Comparison of ENCODE assay signal across 8 cellular contexts in genomic region chr3:48088749-48089466, GRCh38.
DNase-seq lines count a peak whose midpoint lies in the region; ATAC-seq, FAIRE-seq and TF ChIP-seq lines count a peak whose summit lies in the region.

No MANE protein-coding gene starts in this region.

- peak overlapping the region; percentile 94 for H3K4me3 Mint-ChIP-seq in dendritic cell treated with granulocyte-macrophage colony-stimulating factor and Interleukin-4, amounts not matched to agents 40 ng/mL and 50 ng/mL, for 4 days

- H3K27me3 ChIP-seq in HepG2 (ENCODE audit: control insufficient read depth in 1 of 2, insufficient read depth in 2 of 2, low read length in 2 of 2), result no peaks in the 10 kb centered on the region; a peak in 2 of 5 replicates

- no peak; a peak in 1 of 4 replicates for TF ChIP-seq EP300 in HepG2 (IDR thresholded peaks at IDR 0.05; ENCODE audit: low read depth in 2 of 2, low read length in 2 of 2)
- TF ChIP-seq EP300 in HepG2 (CRISPR knock-in tag; IDR thresholded peaks at IDR 0.05; ENCODE audit: borderline replicate concordance), result peak; percentile 61; the same call in 1 of the 2 replicates

- in situ Hi-C loops in HepG2 (cut with HindIII; ENCODE audit: extremely low pct_ligation_motif_present, low pct_unique_long_range_greater_than_20kb), result no loop called here

- no peaks in the 10 kb centered on the region; a peak in 1 of 5 replicates for H3K36me3 ChIP-seq in HepG2 (replicated peaks in 1 of 2; ENCODE audit: control insufficient read depth in 1 of 2, insufficient read depth in 2 of 2, low read length in 2 of 2)

- H3K27ac ChIP-seq in HepG2 (ENCODE audit: extremely low read length, insufficient read depth, low read length), result peak overlapping the region; percentile 93

- H3K36me3 Mint-ChIP-seq in dendritic cell treated with granulocyte-macrophage colony-stimulating factor and Interleukin-4, amounts not matched to agents 40 ng/mL and 50 ng/mL, for 4 days (ENCODE audit: low read depth), result peaks cover 26% of the 10 kb centered on the region

- POLR2A ChIA-PET in HepG2 (lab: Yijun Ruan, JAX), result interaction anchor here (0.7 to 3.0 kb wide), 19 partner anchors 9 to 264 kb away, joined by 3 to 17 read pairs (median 4); partner anchors contain the start of genes CDC25A and MAP4

- H3K27ac Mint-ChIP-seq in dendritic cell treated with granulocyte-macrophage colony-stimulating factor and Interleukin-4, amounts not matched to agents 40 ng/mL and 50 ng/mL, for 4 days, result peak overlapping the region; percentile 92

- peak; percentile 84 to 99 (median 97) for DNase-seq in C1 segment of cervical spinal cord (lab: John Stamatoyannopoulos, UW)
- peak; percentile 96 for DNase-seq in NCI-H69 (lab: John Stamatoyannopoulos, UW)
- peak; percentile 90 for DNase-seq in activated CD4-positive, alpha-beta T cell treated with anti-CD3 and anti-CD28 coated beads, Interleukin-2, amount 50 U/mL, for 24 hours (ENCODE audit: low read depth in 1 of 2, low spot score in 1 of 2)
- DNase-seq in HepG2 (ENCODE audit: low spot score), result peak; percentile 89
- peak; percentile 90 to 92 for DNase-seq in stimulated activated CD4-positive, alpha-beta T cell treated with anti-CD3 and anti-CD28 coated beads, Interleukin-2, amount 100 ng/mL, for 48 hours

- intact Hi-C loops in dendritic cell treated with granulocyte-macrophage colony-stimulating factor and Interleukin-4, amounts not matched to agents 40 ng/mL and 50 ng/mL, for 4 days (cut with micrococcal nuclease), result no loop called here
- intact Hi-C loops in HepG2 (cut with micrococcal nuclease; ENCODE audit: unreplicated experiment), result loop anchor here (2.0 to 5.0 kb wide), 2 partner anchors 48 to 63 kb away; no protein-coding TSS in a partner anchor

- peaks cover 30% of the 10 kb centered on the region for H3K4me1 Mint-ChIP-seq in dendritic cell treated with granulocyte-macrophage colony-stimulating factor and Interleukin-4, amounts not matched to agents 40 ng/mL and 50 ng/mL, for 4 days (ENCODE audit: low read depth)

- H3K27me3 Mint-ChIP-seq in dendritic cell treated with granulocyte-macrophage colony-stimulating factor and Interleukin-4, amounts not matched to agents 40 ng/mL and 50 ng/mL, for 4 days, result no peaks in the 10 kb centered on the region

- peak overlapping the region; percentile 94 for H3K9ac ChIP-seq in HepG2 (ENCODE audit: insufficient read depth, low read depth, low read length)

- ATAC-seq in GM19351 (IDR thresholded peaks at IDR 0.05; ENCODE audit: unreplicated experiment), result peak; percentile 92
- ATAC-seq in HG03520 (IDR thresholded peaks at IDR 0.05; ENCODE audit: unreplicated experiment), result peak; percentile 83
- peak; percentile 97 for ATAC-seq in HepG2

- H3K4me1 ChIP-seq in HepG2 (ENCODE audit: insufficient read depth, low read length), result peaks cover 41% of the 10 kb centered on the region

- WGBS in HepG2 (ENCODE audit: low lambda C conversion rate), result 1% methylated on average over 27 of the region's 79 CpGs

- peak overlapping the region; percentile 73 to 94 (median 88) for H3K4me3 ChIP-seq in HepG2 (replicated peaks in 1 of 3; ENCODE audit: insufficient read depth in 1 of 3, low read depth in 2 of 3, low read length in 3 of 3)

- TF ChIP-seq RAD21 in HepG2 (CRISPR knock-in tag; IDR thresholded peaks at IDR 0.05), result peak; percentile 57; the same call in 1 of the 2 replicates

- peaks cover 43% of the 10 kb centered on the region for H3K79me2 ChIP-seq in HepG2 (ENCODE audit: insufficient read depth, low read length)

- BruUV-seq in HepG2 (replicated peaks; lab: Mats Ljungman, UMichigan), result TSS peak; percentile 84

- no peak overlapping the region for H2AFZ ChIP-seq in HepG2 (ENCODE audit: low read length)

- peak overlapping the region; percentile 96 for H3K4me2 ChIP-seq in HepG2 (ENCODE audit: low read depth, low read length)

- H3K9me3 ChIP-seq in HepG2 (ENCODE audit: low read length), result no peaks in the 10 kb centered on the region

- no peak for TF ChIP-seq CTCF in HepG2 (CRISPR knock-in tag; IDR thresholded peaks at IDR 0.05)

- peak; percentile 40 for FAIRE-seq in HepG2 (lab: Jason Lieb, UNC)

- peaks cover 13% of the 10 kb centered on the region; the same call in 1 of the 2 replicates for H4K20me1 ChIP-seq in HepG2 (ENCODE audit: insufficient read depth, low read length)

- H3K9me3 Mint-ChIP-seq in dendritic cell treated with granulocyte-macrophage colony-stimulating factor and Interleukin-4, amounts not matched to agents 40 ng/mL and 50 ng/mL, for 4 days, result no peaks in the 10 kb centered on the region

- CTCF ChIA-PET in HepG2 (lab: Yijun Ruan, JAX; ENCODE audit: low intra/inter-chr PET ratio, low total read pairs), result no interaction called here

- peak; percentile 90 to 91 for TF ChIP-seq POLR2A in HepG2 (IDR thresholded peaks at IDR 0.05; ENCODE audit: insufficient read depth in 1 of 2, low read depth in 2 of 2, low read length in 2 of 2)

TF ChIP-seq in HepG2, 621 proteins besides CTCF, POLR2A, EP300 and RAD21 (continues in another document):
- peak; percentile 97 for TF ChIP-seq ZFX (CRISPR knock-in tag; IDR thresholded peaks at IDR 0.05; ENCODE audit: low read depth)
- peak; percentile 51; the same call in 1 of the 2 replicates for TF ChIP-seq BRD4 (CRISPR knock-in tag; IDR thresholded peaks at IDR 0.05)
- TF ChIP-seq KLF11 (CRISPR knock-in tag; IDR thresholded peaks at IDR 0.05), result peak; percentile 54; the same call in 1 of the 2 replicates
- no peak for TF ChIP-seq TGIF2 (CRISPR knock-in tag; IDR thresholded peaks at IDR 0.05)
- no peak; the same call in 1 of the 2 replicates for TF ChIP-seq TEAD2 (CRISPR knock-in tag; IDR thresholded peaks at IDR 0.05)
- no peak for TF ChIP-seq ZXDC (CRISPR knock-in tag; IDR thresholded peaks at IDR 0.05)
- TF ChIP-seq PTBP1 (IDR thresholded peaks at IDR 0.05; ENCODE audit: low read depth, low read length, poor library complexity, severe bottlenecking), result no peak
- TF ChIP-seq SRSF4 (IDR thresholded peaks at IDR 0.05; ENCODE audit: low read depth, low read length, poor library complexity, severe bottlenecking), result no peak
- TF ChIP-seq ARID2 (CRISPR knock-in tag; IDR thresholded peaks at IDR 0.05; ENCODE audit: borderline replicate concordance), result no peak
- no peak; the same call in 1 of the 2 replicates for TF ChIP-seq ZBTB21 (CRISPR knock-in tag; IDR thresholded peaks at IDR 0.05)
- no peak for TF ChIP-seq HMG20B (CRISPR knock-in tag; conservative IDR thresholded peaks at IDR 0.05)
- peak; percentile 92 for TF ChIP-seq AKAP8 (CRISPR knock-in tag; IDR thresholded peaks at IDR 0.05)
- TF ChIP-seq PCBP2 (optimal IDR thresholded peaks at IDR 0.05; ENCODE audit: low read depth, low read length, poor library complexity, severe bottlenecking), result no peak
- TF ChIP-seq ZFP90 (CRISPR knock-in tag; IDR thresholded peaks at IDR 0.05; ENCODE audit: borderline replicate concordance), result peak; percentile 70; the same call in 1 of the 2 replicates
- no peak for TF ChIP-seq NFIB (CRISPR knock-in tag; IDR thresholded peaks at IDR 0.05; ENCODE audit: borderline replicate concordance)
- TF ChIP-seq SMAD3 (CRISPR knock-in tag; IDR thresholded peaks at IDR 0.05), result peak; percentile 58; the same call in 1 of the 2 replicates
- no peak for TF ChIP-seq SSRP1 (CRISPR knock-in tag; IDR thresholded peaks at IDR 0.05)
- TF ChIP-seq ZFP91 (CRISPR knock-in tag; IDR thresholded peaks at IDR 0.05; ENCODE audit: borderline replicate concordance), result peak; percentile 88; the same call in 1 of the 2 replicates

Comparison
In these comparisons a context has a peak if more than half of its experiments do, and no peak if none do; other contexts are left out.
1. Peak in every context shown above with its lines: DNase-seq, ATAC-seq, H3K4me3 ChIP-seq and H3K27ac ChIP-seq.